Comparison of ENCODE assay signal across 8 cellular contexts in genomic region chr6:144585217-144585814, GRCh38.
DNase-seq lines count a peak whose midpoint lies in the region; ATAC-seq, FAIRE-seq and TF ChIP-seq lines count a peak whose summit lies in the region.

No MANE protein-coding gene starts in this region.

- no peak overlapping the region for H3K27ac ChIP-seq in Peyer's patch
- H3K27ac ChIP-seq in endothelial cell of umbilical vein (ENCODE audit: insufficient read depth, low read depth, low read length): no peak overlapping the region
- no peak overlapping the region for H3K27ac ChIP-seq in neuronal stem cell (replicated peaks; ENCODE audit: low read length)

- BruUV-seq in endothelial cell of umbilical vein (replicated peaks; lab: Mats Ljungman, UMichigan): no TSS peak

- no CpG with 5 or more reads among the region's 3 CpGs for WGBS in neuronal stem cell (ENCODE audit: extremely low coverage in 2 of 2, insufficient read length in 2 of 2, insufficient replicate concordance in 1 of 2), 2 donors

- H3K79me1 ChIP-seq in neuronal stem cell (ENCODE audit: low read depth, low read length): no peaks in the 10 kb centered on the region

- no peak overlapping the region for H2AK5ac ChIP-seq in neuronal stem cell (ENCODE audit: low read depth, low read length)

- H2BK15ac ChIP-seq in neuronal stem cell (ENCODE audit: low read length): no peak overlapping the region

- dilution Hi-C loops in endothelial cell of umbilical vein (cut with MboI; ENCODE audit: extremely low pct_ligation_motif_present, low sequenced_read_pairs): no loop called here

- no peak overlapping the region for H4K91ac ChIP-seq in neuronal stem cell (ENCODE audit: low read depth, low read length, poor library complexity)

- POLR2A ChIA-PET in endothelial cell of umbilical vein (lab: Charles Lee): no interaction called here

- H3K36me3 ChIP-seq in Peyer's patch (no peaks in the 10 kb centered on the region), endothelial cell of umbilical vein (ENCODE audit: control insufficient read depth in 2 of 2, extremely low read depth in 1 of 2, insufficient read depth in 2 of 2, low read length in 2 of 2) (peaks cover 3 to 4% of the 10 kb centered on the region in 2 experiments), neuronal stem cell (replicated peaks in 1 of 2; ENCODE audit: control insufficient read depth in 2 of 2, insufficient read depth in 2 of 2, low read length in 2 of 2) (peaks cover 0 to 3% of the 10 kb centered on the region in 2 donors)

- H3K4me2 ChIP-seq in endothelial cell of umbilical vein (ENCODE audit: insufficient read depth, low read length): no peak overlapping the region
- H3K4me2 ChIP-seq in neuronal stem cell (ENCODE audit: insufficient read depth, low read length, poor library complexity, severe bottlenecking): no peak overlapping the region

- H3K9me1 ChIP-seq in endothelial cell of umbilical vein (replicated peaks; ENCODE audit: control insufficient read depth, extremely low read depth, insufficient read depth, low read length): no peaks in the 10 kb centered on the region

- H3K27me3 ChIP-seq in Peyer's patch (no peaks in the 10 kb centered on the region), endothelial cell of umbilical vein (ENCODE audit: control insufficient read depth in 2 of 2, insufficient read depth in 2 of 2, low read length in 2 of 2) (no peaks in the 10 kb centered on the region), neuronal stem cell (ENCODE audit: control insufficient read depth in 3 of 3, insufficient read depth in 3 of 3, low read depth in 1 of 3, low read length in 3 of 3) (no peaks in the 10 kb centered on the region)

- FAIRE-seq in endothelial cell of umbilical vein (lab: Jason Lieb, UNC): peak; percentile 37

- DNase-seq in DMS153 treated with DMSO at 0.1 percent for 48 hours (lab: John Stamatoyannopoulos, UW; ENCODE audit: unreplicated experiment) (peak; percentile 83), KBM-7 (peak; percentile 72), Peyer's patch (no peak), endothelial cell of umbilical vein (ENCODE audit: low read depth, low spot score) (peak; percentile 59), neuronal stem cell (ENCODE audit: low spot score) (peak; percentile 35)
- DNase-seq in activated CD4-positive, alpha-beta T cell treated with anti-CD3 and anti-CD28 coated beads, Interleukin-2, amount 50 U/mL, for 1 hour: no peak

- no peak overlapping the region for H2AFZ ChIP-seq in endothelial cell of umbilical vein (ENCODE audit: low read depth, low read length)
- H2AFZ ChIP-seq in neuronal stem cell (ENCODE audit: low read length): no peak overlapping the region

- intact Hi-C loops in endothelial cell of umbilical vein (cut with micrococcal nuclease): loop anchor here (1.0 to 10.0 kb wide), 7 partner anchors 259 to 1117 kb away; no protein-coding TSS in a partner anchor

- no peak overlapping the region for H3K9ac ChIP-seq in endothelial cell of umbilical vein (replicated peaks; ENCODE audit: extremely low read depth, insufficient read depth, low read length)
- no peak overlapping the region for H3K9ac ChIP-seq in neuronal stem cell (ENCODE audit: low read depth, low read length, poor library complexity)

- no peak overlapping the region for H3K23ac ChIP-seq in neuronal stem cell (ENCODE audit: low read depth, low read length, poor library complexity)

- TF ChIP-seq POLR2A in Peyer's patch (IDR thresholded peaks at IDR 0.05) (no peak), endothelial cell of umbilical vein (IDR thresholded peaks at IDR 0.05; ENCODE audit: low read depth, low read length) (no peak)

- in situ Hi-C loops in KBM-7 (cut with MboI; ENCODE audit: low pct_unique_long_range_greater_than_20kb, low sequenced_read_pairs): loop anchor here (25.0 kb wide), 1 partner anchor 352 kb away; no protein-coding TSS in a partner anchor

- H4K8ac ChIP-seq in neuronal stem cell (ENCODE audit: low read depth, low read length): no peak overlapping the region

- H3K4ac ChIP-seq in neuronal stem cell (ENCODE audit: low read length): no peak overlapping the region

- no peak overlapping the region for H2BK5ac ChIP-seq in neuronal stem cell (ENCODE audit: low read length)

- H3K4me1 ChIP-seq in Peyer's patch (peaks cover 0 to 17% (median 2%) of the 10 kb centered on the region in 4 donors), endothelial cell of umbilical vein (ENCODE audit: control insufficient read depth, extremely low read depth, insufficient read depth, low read length) (peaks cover 7% of the 10 kb centered on the region), neuronal stem cell (ENCODE audit: control insufficient read depth in 2 of 2, insufficient read depth in 1 of 2, low read depth in 1 of 2, low read length in 2 of 2) (peaks cover 1 to 6% of the 10 kb centered on the region in 2 donors)

- H3K79me2 ChIP-seq in endothelial cell of umbilical vein (ENCODE audit: control insufficient read depth, insufficient read depth, low read length): no peaks in the 10 kb centered on the region

- ATAC-seq in GM21447 (IDR thresholded peaks at IDR 0.05; ENCODE audit: unreplicated experiment): no peak
- no peak for ATAC-seq in GM21723 (IDR thresholded peaks at IDR 0.05; ENCODE audit: unreplicated experiment)

- no peaks in the 10 kb centered on the region for H3K9me3 ChIP-seq in Peyer's patch
- H3K9me3 ChIP-seq in endothelial cell of umbilical vein (replicated peaks; ENCODE audit: control insufficient read depth, insufficient read depth, low read length): no peaks in the 10 kb centered on the region
- no peaks in the 10 kb centered on the region for H3K9me3 ChIP-seq in neuronal stem cell (replicated peaks in 1 of 2; ENCODE audit: control insufficient read depth in 2 of 2, insufficient read depth in 1 of 2, low read depth in 1 of 2, low read length in 2 of 2)

- CTCF ChIA-PET in endothelial cell of umbilical vein (lab: Charles Lee): interaction anchor here (0.7 to 3.0 kb wide), 16 partner anchors 8 to 1303 kb away, joined by 3 to 28 read pairs (median 4); no protein-coding TSS in a partner anchor

- no peak overlapping the region for H3K18ac ChIP-seq in neuronal stem cell (ENCODE audit: low read length)

- H3K4me3 ChIP-seq in Peyer's patch (no peak overlapping the region), endothelial cell of umbilical vein (replicated peaks in 1 of 3; ENCODE audit: insufficient read depth in 1 of 3, low read depth in 1 of 3, low read length in 3 of 3) (no peak overlapping the region), neuronal stem cell (ENCODE audit: low read length in 2 of 2) (no peak overlapping the region)

- peaks cover 5% of the 10 kb centered on the region for H4K20me1 ChIP-seq in endothelial cell of umbilical vein (replicated peaks; ENCODE audit: control insufficient read depth, extremely low read depth, insufficient read depth, low read length)

- H3K14ac ChIP-seq in neuronal stem cell (ENCODE audit: low read length): no peak overlapping the region

- H2BK12ac ChIP-seq in neuronal stem cell (ENCODE audit: low read length): no peak overlapping the region

- TF ChIP-seq CTCF in Peyer's patch (IDR thresholded peaks at IDR 0.05) (peak in 5 of 6 experiments; percentile 51 to 86 (median 81)), endothelial cell of umbilical vein (IDR thresholded peaks at IDR 0.05; ENCODE audit: extremely low read depth in 1 of 2, insufficient read depth in 1 of 2, low read depth in 1 of 2, low read length in 2 of 2) (peak; percentile 34 to 42)

- no peak overlapping the region for H2BK120ac ChIP-seq in neuronal stem cell (ENCODE audit: low read depth, low read length)

TF ChIP-seq in endothelial cell of umbilical vein, 7 proteins besides CTCF, POLR2A, EP300 and RAD21:
- no peak for TF ChIP-seq EZH2 (IDR thresholded peaks at IDR 0.05; ENCODE audit: borderline replicate concordance, low read depth, low read length, severe bottlenecking)
- no peak for TF ChIP-seq MAX (IDR thresholded peaks at IDR 0.05; ENCODE audit: insufficient read depth, insufficient read length)
- no peak for TF ChIP-seq GATA2 (IDR thresholded peaks at IDR 0.05; ENCODE audit: insufficient read depth, insufficient read length, low read depth, low read length)
- no peak for TF ChIP-seq POLR2AphosphoS5 (IDR thresholded peaks at IDR 0.05; ENCODE audit: insufficient read depth, low read depth, low read length)
- no peak for TF ChIP-seq MYC (IDR thresholded peaks at IDR 0.05; ENCODE audit: low read depth, low read length)
TF ChIP-seq in endothelial cell of umbilical vein: peak in this region for 0.

Comparison
In these comparisons a context has a peak if more than half of its experiments do, and no peak if none do; other contexts are left out.
1. DNase-seq: peak in DMS153 treated with DMSO at 0.1 percent for 48 hours (single experiment), KBM-7 (single experiment), endothelial cell of umbilical vein (single experiment) and neuronal stem cell (single experiment); none in Peyer's patch (0 of 3) and activated CD4-positive, alpha-beta T cell treated with anti-CD3 and anti-CD28 coated beads, Interleukin-2, amount 50 U/mL, for 1 hour (single experiment).